In genomic region chr7:44712012-44712411, GRCh38 we compare ENCODE assay signal across 2 cellular contexts.
TF ChIP-seq lines count a peak whose summit lies in the region.

No MANE protein-coding gene starts in this region.

TF ChIP-seq in K562, 482 proteins besides CTCF, POLR2A, EP300 and RAD21:
- TF ChIP-seq ARID2 (IDR thresholded peaks at IDR 0.05) (no peak), MNT (conservative IDR thresholded peaks at IDR 0.05) (no peak; a peak in 1 of 4 replicates), HMGXB4 (CRISPR knock-in tag; IDR thresholded peaks at IDR 0.05) (no peak), ILF3 (IDR thresholded peaks at IDR 0.05; ENCODE audit: borderline replicate concordance) (no peak), DPF2 (IDR thresholded peaks at IDR 0.05) (0 out of 2 replicates have a peak, but pooled peaks have one; percentile 24), ZEB2 (IDR thresholded peaks at IDR 0.05) (peak; percentile 87), SMARCE1 (IDR thresholded peaks at IDR 0.05) (no peak), CBFA2T3 (IDR thresholded peaks at IDR 0.05) (0 out of 2 replicates have a peak, but pooled peaks have one; percentile 11), CBX3 (IDR thresholded peaks at IDR 0.05; ENCODE audit: borderline replicate concordance in 1 of 2, low read length in 2 of 2) (no peak), CC2D1A (IDR thresholded peaks at IDR 0.05) (no peak), CTBP1 (IDR thresholded peaks at IDR 0.05; ENCODE audit: borderline replicate concordance) (peak; percentile 48; the same call in 1 of the 2 replicates), ESRRA (IDR thresholded peaks at IDR 0.05; ENCODE audit: borderline replicate concordance, low read depth) (peak; percentile 32; the same call in 1 of the 2 replicates), TFAP4 (CRISPR knock-in tag; IDR thresholded peaks at IDR 0.05; ENCODE audit: borderline replicate concordance) (0 out of 2 replicates have a peak, but pooled peaks have one; percentile 18)

TF ChIP-seq in SK-N-SH, 30 proteins besides CTCF, POLR2A, EP300 and RAD21:
- TF ChIP-seq ZBTB33 (IDR thresholded peaks at IDR 0.05; ENCODE audit: borderline replicate concordance, low read depth) (no peak), MEF2A (IDR thresholded peaks at IDR 0.05; ENCODE audit: borderline replicate concordance, low read depth) (no peak), MAX (IDR thresholded peaks at IDR 0.05; ENCODE audit: low read depth) (no peak), JUND (IDR thresholded peaks at IDR 0.05) (no peak), MXI1 (IDR thresholded peaks at IDR 0.05; ENCODE audit: low read depth, low read length) (no peak), USF2 (IDR thresholded peaks at IDR 0.05; ENCODE audit: borderline replicate concordance, low read depth, low read length) (no peak), GATA2 (CRISPR knock-in tag; IDR thresholded peaks at IDR 0.05) (no peak), REST (IDR thresholded peaks at IDR 0.05; ENCODE audit: low read depth, low read length) (no peak), TEAD4 (IDR thresholded peaks at IDR 0.05; ENCODE audit: borderline replicate concordance, insufficient read depth) (no peak)
